ENCODE assay signal across 8 cellular contexts in the genomic region with DNA sequence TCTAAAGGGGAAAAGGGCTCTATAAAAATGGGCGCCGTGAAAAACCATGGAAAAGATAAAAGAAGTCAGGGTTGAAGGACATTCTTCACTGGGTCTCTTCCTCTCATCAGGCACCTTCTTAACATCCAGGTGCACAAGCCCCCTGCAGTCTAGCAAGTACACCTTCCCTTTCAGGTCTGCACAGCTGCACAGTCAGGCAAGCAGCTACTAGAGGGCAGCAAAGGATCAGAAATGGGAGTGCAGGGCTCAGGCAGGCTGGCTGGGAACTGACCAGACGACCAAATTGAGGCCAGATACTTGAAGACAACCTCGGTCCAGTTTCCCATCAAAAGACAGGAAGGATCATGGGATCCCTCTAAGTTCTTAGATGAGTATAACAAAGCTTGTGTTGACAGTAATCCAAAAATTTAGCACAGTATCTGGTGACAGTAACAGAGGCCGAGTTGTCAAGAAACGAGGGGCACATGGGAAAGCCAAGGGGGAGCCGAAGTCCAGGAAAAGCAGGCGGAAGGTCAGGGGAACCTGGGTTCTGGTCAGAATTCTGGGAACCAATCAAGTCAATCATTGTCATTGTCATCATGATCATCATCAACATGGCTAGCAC. TPM values are rescaled to one million over a fixed set of nuclear protein-coding genes. Genes with fewer than 3 reads are reported as not detected.
DNase-seq lines count a peak whose midpoint lies in the region; ATAC-seq, FAIRE-seq and TF ChIP-seq lines count a peak whose summit lies in the region.

No MANE protein-coding gene starts in this region.

- H3K36me3 ChIP-seq in OCI-LY3 (replicated peaks; ENCODE audit: low read depth, low read length) (no peaks in the 10 kb centered on the region), GM12878 (ENCODE audit: control insufficient read depth in 2 of 2, insufficient read depth in 2 of 2, low read length in 1 of 2) (no peaks in the 10 kb centered on the region), keratinocyte (ENCODE audit: control insufficient read depth in 2 of 2, extremely low read depth in 1 of 2, insufficient read depth in 2 of 2, low read length in 2 of 2) (no peaks in the 10 kb centered on the region)

- FAIRE-seq in HTR-8/SVneo (lab: Jason Lieb, UNC) (no peak), GM12878 (lab: Jason Lieb, UNC) (no peak), keratinocyte (lab: Jason Lieb, UNC) (peak; percentile 75)

- intact Hi-C loops in GM12878 (cut with micrococcal nuclease; ENCODE audit: unreplicated experiment), result loop anchor here (2.0 kb wide), 1 partner anchor 172 kb away; no protein-coding TSS in a partner anchor

- DNase-seq in D341Med (ENCODE audit: low spot score), result peak; percentile 62
- DNase-seq in HTR-8/SVneo (ENCODE audit: insufficient read length, low spot score), result peak; percentile 19
- DNase-seq in GM12878 (ENCODE audit: low read depth, low spot score), result no peak
- no peak for DNase-seq in keratinocyte (ENCODE audit: low read depth, low spot score)
- peak; percentile 26 for DNase-seq in stimulated activated naive CD8-positive, alpha-beta T cell treated with anti-CD3 and anti-CD28 coated beads, Interleukin-15, Interleukin-2, amounts not matched to agents 100 U/mL and 50 U/mL, for 24 hours

- H3K79me2 ChIP-seq in OCI-LY3 (ENCODE audit: low read length), result no peaks in the 10 kb centered on the region
- H3K79me2 ChIP-seq in GM12878 (ENCODE audit: control insufficient read depth, insufficient read depth, low read length), result no peaks in the 10 kb centered on the region
- H3K79me2 ChIP-seq in keratinocyte (ENCODE audit: control insufficient read depth, insufficient read depth, low read length), result no peaks in the 10 kb centered on the region

- ATAC-seq in GM19395 (IDR thresholded peaks at IDR 0.05; ENCODE audit: unreplicated experiment) (peak; percentile 71), GM12878 (peak; percentile 90), GM18870 (IDR thresholded peaks at IDR 0.05; ENCODE audit: unreplicated experiment) (no peak)
- ATAC-seq in stimulated activated naive CD8-positive, alpha-beta T cell treated with anti-CD3 and anti-CD28 coated beads, Interleukin-15, Interleukin-2, amounts not matched to agents 100 U/mL and 50 U/mL, for 24 hours, result no peak

- in situ Hi-C loops in GM12878 (cut with MboI), result loop anchor here (5.0 kb wide), 1 partner anchor 173 kb away; no protein-coding TSS in a partner anchor

- CTCF ChIA-PET in GM12878 (lab: Yijun Ruan, JAX), result interaction anchor here (0.7 to 1.2 kb wide), 5 partner anchors 9 to 183 kb away, joined by 3 to 4 read pairs (median 3); no protein-coding TSS in a partner anchor

- SMC1A ChIA-PET in GM12878 (lab: Charles Lee; ENCODE audit: uncharacterized antibody, unreplicated experiment), result interaction anchor here (0.6 kb wide), 3 partner anchors 21 to 492 kb away, joined by 3 read pairs; no protein-coding TSS in a partner anchor

- POLR2A ChIA-PET in GM12878 (lab: Charles Lee), result no interaction called here

- peak; percentile 98 for TF ChIP-seq RAD21 in GM12878 (IDR thresholded peaks at IDR 0.05; ENCODE audit: insufficient read depth, low read depth, low read length)

- TF ChIP-seq CTCF in OCI-LY3 (IDR thresholded peaks at IDR 0.05; ENCODE audit: low read depth, low read length) (peak; percentile 84), GM12878 (IDR thresholded peaks at IDR 0.05 in 2 of 3, conservative IDR thresholded peaks at IDR 0.05 in 1 of 3; ENCODE audit: control insufficient read depth in 2 of 3, extremely low read depth in 1 of 3, insufficient read depth in 1 of 3, low read depth in 3 of 3, low read length in 3 of 3) (peak; percentile 62 to 78 (median 75)), keratinocyte (optimal IDR thresholded peaks at IDR 0.05 in 1 of 3, IDR thresholded peaks at IDR 0.05 in 1 of 3, conservative IDR thresholded peaks at IDR 0.05 in 1 of 3; ENCODE audit: extremely low read depth in 1 of 3, insufficient read depth in 2 of 3, low read length in 3 of 3) (peak; percentile 61 to 92 (median 78))

- H3K4me1 ChIP-seq in OCI-LY3 (ENCODE audit: low read length), result peaks cover 33% of the 10 kb centered on the region
- H3K4me1 ChIP-seq in GM12878 (ENCODE audit: control insufficient read depth, insufficient read depth, low read length), result peaks cover 5% of the 10 kb centered on the region; the same call in 1 of the 2 replicates
- H3K4me1 ChIP-seq in keratinocyte (ENCODE audit: control insufficient read depth, extremely low read depth, insufficient read depth, low read length), result no peaks in the 10 kb centered on the region

- no peak for TF ChIP-seq EP300 in GM12878 (IDR thresholded peaks at IDR 0.05; ENCODE audit: borderline replicate concordance in 1 of 2, control insufficient read depth in 1 of 2, low read depth in 2 of 2, low read length in 2 of 2)

- no peaks in the 10 kb centered on the region for H3K9me3 ChIP-seq in OCI-LY3 (ENCODE audit: insufficient read depth, low read length)
- no peaks in the 10 kb centered on the region for H3K9me3 ChIP-seq in GM12878 (replicated peaks; ENCODE audit: control insufficient read depth, insufficient read depth, low read length)
- no peaks in the 10 kb centered on the region for H3K9me3 ChIP-seq in keratinocyte (ENCODE audit: control insufficient read depth, low read depth, low read length)

- no peak overlapping the region for H3K4me2 ChIP-seq in OCI-LY3 (ENCODE audit: low read length)
- no peak overlapping the region for H3K4me2 ChIP-seq in GM12878 (ENCODE audit: control insufficient read depth, insufficient read depth)
- H3K4me2 ChIP-seq in keratinocyte (ENCODE audit: control insufficient read depth, extremely low read depth, insufficient read depth, low read depth, low read length), result no peak overlapping the region

- H3K4me3 ChIP-seq in OCI-LY3 (ENCODE audit: low read length), result no peak overlapping the region
- no peak overlapping the region for H3K4me3 ChIP-seq in GM12878
- no peak overlapping the region for H3K4me3 ChIP-seq in keratinocyte (ENCODE audit: control insufficient read depth in 2 of 3, extremely low read depth in 1 of 3, insufficient read depth in 2 of 3, low read depth in 1 of 3, low read length in 3 of 3)

- WGBS in GM12878 (ENCODE audit: insufficient coverage, insufficient replicate concordance, low lambda C conversion rate, missing lambda C conversion rate), result 63% methylated on average over 8 of the region's 8 CpGs

- dilution Hi-C loops in keratinocyte (cut with MboI; ENCODE audit: extremely low pct_ligation_motif_present, low sequenced_read_pairs), result no loop called here

- H3K9me1 ChIP-seq in keratinocyte (ENCODE audit: control insufficient read depth, extremely low read depth, insufficient read depth, low read length), result no peaks in the 10 kb centered on the region

- BruUV-seq in GM12878 (replicated peaks; lab: Mats Ljungman, UMichigan), result no TSS peak

- H3K27ac ChIP-seq in OCI-LY3 (ENCODE audit: low read length) (no peak overlapping the region), GM12878 (ENCODE audit: control insufficient read depth, insufficient read depth) (no peak overlapping the region), keratinocyte (ENCODE audit: control insufficient read depth, insufficient read depth, low read length) (no peak overlapping the region)

- H3K27me3 ChIP-seq in OCI-LY3 (ENCODE audit: low read depth, low read length), result 0 out of 2 replicates have a peak, but pooled peaks cover 6% of the 10 kb centered on the region
- no peaks in the 10 kb centered on the region for H3K27me3 ChIP-seq in GM12878 (replicated peaks in 1 of 2; ENCODE audit: control insufficient read depth in 2 of 2, insufficient read depth in 2 of 2, low read length in 1 of 2)
- H3K27me3 ChIP-seq in keratinocyte (ENCODE audit: control insufficient read depth, extremely low read depth, insufficient read depth, low read length), result no peaks in the 10 kb centered on the region

- H3K9ac ChIP-seq in OCI-LY3 (ENCODE audit: low read length) (no peak overlapping the region), GM12878 (ENCODE audit: control insufficient read depth, insufficient read depth, low read length) (no peak overlapping the region), keratinocyte (ENCODE audit: control insufficient read depth, extremely low read depth, insufficient read depth, low read length) (no peak overlapping the region)

- RAD21 ChIA-PET in GM12878 (lab: Charles Lee; ENCODE audit: unreplicated experiment), result interaction anchor here (0.8 kb wide), 1 partner anchor 419 kb away, joined by 4 read pairs; no protein-coding TSS in a partner anchor

- TF ChIP-seq POLR2A in GM12878 (IDR thresholded peaks at IDR 0.05; ENCODE audit: low read depth, low read length), result no peak

- H4K20me1 ChIP-seq in OCI-LY3 (ENCODE audit: insufficient read depth, low read length), result no peaks in the 10 kb centered on the region
- no peaks in the 10 kb centered on the region for H4K20me1 ChIP-seq in GM12878 (ENCODE audit: control insufficient read depth, insufficient read depth)
- H4K20me1 ChIP-seq in keratinocyte (ENCODE audit: control insufficient read depth, extremely low read depth, insufficient read depth, low read length), result no peaks in the 10 kb centered on the region

- no peak overlapping the region for H2AFZ ChIP-seq in OCI-LY3 (ENCODE audit: low read depth, low read length)
- peak overlapping the region; percentile 19; the same call in 1 of the 2 replicates for H2AFZ ChIP-seq in GM12878 (ENCODE audit: control insufficient read depth, low read depth, low read length)
- no peak overlapping the region for H2AFZ ChIP-seq in keratinocyte (ENCODE audit: control insufficient read depth, low read length)

RNA-seq across cellular contexts. Expression of a gene that starts 10.1 kb away (rescaled TPM):
- not detected in 2 replicates for total RNA-seq in GM12878 (2013; cell fraction: nucleolus; rRNA removed)
- total RNA-seq in GM12878 (2014; rRNA removed) (not detected in 2 replicates), GM12878 (2014; rRNA removed; fragmentation: Illumina TruSeq; extraction: Trizol) (0.09 TPM in 1 of 2 replicates, not detected in the other), GM12878 (2021) (0.85 TPM in 1 of 2 replicates, not detected in the other)
- not detected for polyA plus RNA-seq in GM12878 (2011; ENCODE audit: low read depth)
- polyA plus RNA-seq in GM12878 (2011; rRNA removed) (0.03 and 0.05 TPM in 2 replicates), GM12878 (2014; fragmentation: Illumina TruSeq; extraction: Trizol) (not detected in 2 replicates), GM12878 (2014; fragmentation: Nextera tagmentation; extraction: Ambion mirVana) (not detected), GM12878 (2014; rRNA removed) (0.03 and 0.50 TPM in 2 replicates), GM12878 (2016; fragmentation: Nextera tagmentation; extraction: Ambion mirVana) (not detected), keratinocyte (3.2 to 7.6 TPM (median 6.7 TPM) in 3 replicates)
- polyA plus RNA-seq in GM12878 (2011; cell fraction: cytosol; rRNA removed), result 0.02 TPM in 1 of 2 replicates, not detected in the other
- polyA plus RNA-seq in GM12878 (2011; cell fraction: nucleus; rRNA removed), result 0.03 TPM in 1 of 2 replicates, not detected in the other
- 0.14 and 0.19 TPM in 2 replicates for polyA plus RNA-seq in GM12878 (2012)
- not detected in 2 replicates for polyA minus RNA-seq in GM12878 (2011; rRNA and poly(A)+ RNA removed)
- not detected in 2 replicates for polyA minus RNA-seq in GM12878 (2011; cell fraction: cytosol; rRNA and poly(A)+ RNA removed)
- polyA minus RNA-seq in GM12878 (2011; cell fraction: nucleus; rRNA and poly(A)+ RNA removed), result 0.12 TPM in 1 of 2 replicates, not detected in the other
- 12.7 TPM for polyA plus RNA-seq in keratinocyte (2011; ENCODE audit: low read depth)
- 3.6 and 15.7 TPM in 2 replicates for polyA plus RNA-seq in keratinocyte (2011; cell fraction: cytosol; rRNA removed)
- 10.4 and 12.3 TPM in 2 replicates for polyA plus RNA-seq in keratinocyte (2011; cell fraction: nucleus; rRNA removed)
- 5.8 and 12.6 TPM in 2 replicates for polyA plus RNA-seq in keratinocyte (2012; ENCODE audit: low replicate concordance)
- 11.5 to 18.7 TPM (median 13.6 TPM) in 3 replicates for polyA minus RNA-seq in keratinocyte
- polyA minus RNA-seq in keratinocyte (2011; cell fraction: cytosol; rRNA and poly(A)+ RNA removed), result 15.5 TPM
- polyA minus RNA-seq in keratinocyte (2011; cell fraction: nucleus; rRNA and poly(A)+ RNA removed), result 22.8 and 42.5 TPM in 2 replicates

Comparison
In these comparisons a context has a peak if more than half of its experiments do, and no peak if none do; other contexts are left out.
1. DNase-seq: peak in D341Med (single experiment), HTR-8/SVneo (single experiment) and stimulated activated naive CD8-positive, alpha-beta T cell treated with anti-CD3 and anti-CD28 coated beads, Interleukin-15, Interleukin-2, amounts not matched to agents 100 U/mL and 50 U/mL, for 24 hours (single experiment); none in GM12878 (single experiment) and keratinocyte (single experiment).
2. ATAC-seq: peak in GM19395 (single experiment) and GM12878 (single experiment); none in stimulated activated naive CD8-positive, alpha-beta T cell treated with anti-CD3 and anti-CD28 coated beads, Interleukin-15, Interleukin-2, amounts not matched to agents 100 U/mL and 50 U/mL, for 24 hours (single experiment) and GM18870 (single experiment).
3. Peak in every context shown above with its lines, with median percentiles within 50 percentile points of each other: CTCF ChIP-seq.